In genomic region chr7:1924185-1924817, GRCh38 we compare ENCODE assay signal across 12 cellular contexts.
DNase-seq lines count a peak whose midpoint lies in the region; ATAC-seq lines count a peak whose summit lies in the region.
"Had no signal": no experiment of that assay in that cellular context is flagged by ENCODE, and none has a peak within 500 bp of the region (broad histone marks: within the 10 kb centered on the region; RNA-seq: fewer than 3 reads in every experiment).

No MANE protein-coding gene starts in this region.

- CTCF ChIA-PET in CD4-positive, alpha-beta memory T cell (lab: Charles Lee; ENCODE audit: partially characterized antibody), result no interaction called here

- DNase-seq in CD4-positive, alpha-beta memory T cell, result no peak
- DNase-seq in Jurkat, Clone E6-1 (ENCODE audit: low read depth, low spot score), result peak; percentile 51
- DNase-seq in activated T-cell treated with anti-CD3 and anti-CD28 coated beads, Interleukin-2, amount 50 U/mL, for 72 hours, result peak in 1 of 2 donors; percentile 21
- DNase-seq in naive B cell (no peak), HUDEP-2 (lab: John Stamatoyannopoulos, UW; ENCODE audit: unreplicated experiment in 76 of 76) (no peak), DMS153 (lab: John Stamatoyannopoulos, UW) (no peak)
- DNase-seq: Calu3, NCI-H2029 treated with DMSO at 0.1 percent for 48 hours had no signal

- POLR2A ChIA-PET in CD4-positive, alpha-beta memory T cell (lab: Charles Lee; ENCODE audit: partially characterized antibody), result interaction anchor here (0.6 to 5.5 kb wide), 3 partner anchors 15 to 430 kb away, joined by 3 to 102 read pairs (median 78); partner anchors contain the start of gene EIF3B

- no peaks in the 10 kb centered on the region for H3K9me3 ChIP-seq in CD4-positive, alpha-beta memory T cell (ENCODE audit: control insufficient read depth in 1 of 2, low read length in 2 of 2)
- H3K9me3 ChIP-seq: tibial nerve had no signal

- H3K36me3 ChIP-seq in CD4-positive, alpha-beta memory T cell (ENCODE audit: insufficient read depth, low read length), result no peaks in the 10 kb centered on the region

- peaks cover 0 to 16% of the 10 kb centered on the region in 2 donors for H3K36me3 Mint-ChIP-seq in CD4-positive, alpha-beta memory T cell
- H3K36me3 Mint-ChIP-seq in activated T-cell treated with anti-CD3 and anti-CD28 coated beads, Interleukin-2, amount 50 U/mL, for 72 hours (ENCODE audit: insufficient read depth in 2 of 2), result no peaks in the 10 kb centered on the region
- H3K36me3 Mint-ChIP-seq in naive B cell, result peaks cover 7 to 9% of the 10 kb centered on the region in 2 donors

- no peak overlapping the region for H3K4me3 ChIP-seq in CD4-positive, alpha-beta memory T cell (ENCODE audit: low read length in 2 of 2)
- no peak overlapping the region for H3K4me3 ChIP-seq in Jurkat, Clone E6-1 (ENCODE audit: low read length)
- H3K4me3 ChIP-seq: tibial nerve had no signal

- no peaks in the 10 kb centered on the region for H3K9me3 Mint-ChIP-seq in CD4-positive, alpha-beta memory T cell
- H3K9me3 Mint-ChIP-seq in activated T-cell treated with anti-CD3 and anti-CD28 coated beads, Interleukin-2, amount 50 U/mL, for 72 hours, result no peaks in the 10 kb centered on the region
- no peaks in the 10 kb centered on the region for H3K9me3 Mint-ChIP-seq in naive B cell

- H3K4me1 ChIP-seq in CD4-positive, alpha-beta memory T cell (ENCODE audit: insufficient read depth, low read length), result peaks cover 87% of the 10 kb centered on the region

- peak overlapping the region in 5 of 7 donors; percentile 13 to 82 (median 51) for H3K27ac Mint-ChIP-seq in CD4-positive, alpha-beta memory T cell
- no peak overlapping the region for H3K27ac Mint-ChIP-seq in activated T-cell treated with anti-CD3 and anti-CD28 coated beads, Interleukin-2, amount 50 U/mL, for 72 hours
- H3K27ac Mint-ChIP-seq in naive B cell, result peak overlapping the region; percentile 87 to 99 (median 94)

- peak in 1 of 2 donors; percentile 16 for ATAC-seq in activated T-cell treated with anti-CD3 and anti-CD28 coated beads, Interleukin-2, amount 50 U/mL, for 72 hours (replicated peaks in 1 of 2)
- ATAC-seq in naive B cell (ENCODE audit: low read depth in 2 of 2) (no peak), GM21367 (IDR thresholded peaks at IDR 0.05; ENCODE audit: unreplicated experiment) (no peak), HG03095 (IDR thresholded peaks at IDR 0.05; ENCODE audit: unreplicated experiment) (no peak)
- ATAC-seq: activated CD4-positive, CD25-positive, alpha-beta regulatory T cell treated with anti-CD3 and anti-CD28 coated beads, Interleukin-2, amount 50 U/mL, for 24 hours had no signal

- peaks cover 66 to 92% (median 77%) of the 10 kb centered on the region in 4 donors for H3K4me1 Mint-ChIP-seq in CD4-positive, alpha-beta memory T cell
- H3K4me1 Mint-ChIP-seq in activated T-cell treated with anti-CD3 and anti-CD28 coated beads, Interleukin-2, amount 50 U/mL, for 72 hours (ENCODE audit: low read depth), result peaks cover 88% of the 10 kb centered on the region
- peaks cover 68 to 73% (median 69%) of the 10 kb centered on the region in 3 donors for H3K4me1 Mint-ChIP-seq in naive B cell

- H3K27me3 ChIP-seq in CD4-positive, alpha-beta memory T cell (ENCODE audit: insufficient read depth, low read length), result no peaks in the 10 kb centered on the region
- H3K27me3 ChIP-seq: tibial nerve had no signal

- no peak overlapping the region for H3K27ac ChIP-seq in CD4-positive, alpha-beta memory T cell (ENCODE audit: low read depth, low read length)
- H3K27ac ChIP-seq: tibial nerve had no signal

- no peaks in the 10 kb centered on the region for H3K27me3 Mint-ChIP-seq in CD4-positive, alpha-beta memory T cell
- peaks cover 63% of the 10 kb centered on the region for H3K27me3 Mint-ChIP-seq in activated T-cell treated with anti-CD3 and anti-CD28 coated beads, Interleukin-2, amount 50 U/mL, for 72 hours (ENCODE audit: low read depth)
- H3K27me3 Mint-ChIP-seq in naive B cell, result no peaks in the 10 kb centered on the region

- intact Hi-C loops in CD4-positive, alpha-beta memory T cell (cut with micrococcal nuclease), result no loop called here

- peak overlapping the region in 6 of 8 donors; percentile 7 to 58 (median 46) for H3K4me3 Mint-ChIP-seq in CD4-positive, alpha-beta memory T cell
- H3K4me3 Mint-ChIP-seq in activated T-cell treated with anti-CD3 and anti-CD28 coated beads, Interleukin-2, amount 50 U/mL, for 72 hours, result peak overlapping the region; percentile 50 to 66
- peak overlapping the region; percentile 32 to 73 (median 50) for H3K4me3 Mint-ChIP-seq in naive B cell
